Comparison of ENCODE assay signal across 8 cellular contexts in the genomic region with DNA sequence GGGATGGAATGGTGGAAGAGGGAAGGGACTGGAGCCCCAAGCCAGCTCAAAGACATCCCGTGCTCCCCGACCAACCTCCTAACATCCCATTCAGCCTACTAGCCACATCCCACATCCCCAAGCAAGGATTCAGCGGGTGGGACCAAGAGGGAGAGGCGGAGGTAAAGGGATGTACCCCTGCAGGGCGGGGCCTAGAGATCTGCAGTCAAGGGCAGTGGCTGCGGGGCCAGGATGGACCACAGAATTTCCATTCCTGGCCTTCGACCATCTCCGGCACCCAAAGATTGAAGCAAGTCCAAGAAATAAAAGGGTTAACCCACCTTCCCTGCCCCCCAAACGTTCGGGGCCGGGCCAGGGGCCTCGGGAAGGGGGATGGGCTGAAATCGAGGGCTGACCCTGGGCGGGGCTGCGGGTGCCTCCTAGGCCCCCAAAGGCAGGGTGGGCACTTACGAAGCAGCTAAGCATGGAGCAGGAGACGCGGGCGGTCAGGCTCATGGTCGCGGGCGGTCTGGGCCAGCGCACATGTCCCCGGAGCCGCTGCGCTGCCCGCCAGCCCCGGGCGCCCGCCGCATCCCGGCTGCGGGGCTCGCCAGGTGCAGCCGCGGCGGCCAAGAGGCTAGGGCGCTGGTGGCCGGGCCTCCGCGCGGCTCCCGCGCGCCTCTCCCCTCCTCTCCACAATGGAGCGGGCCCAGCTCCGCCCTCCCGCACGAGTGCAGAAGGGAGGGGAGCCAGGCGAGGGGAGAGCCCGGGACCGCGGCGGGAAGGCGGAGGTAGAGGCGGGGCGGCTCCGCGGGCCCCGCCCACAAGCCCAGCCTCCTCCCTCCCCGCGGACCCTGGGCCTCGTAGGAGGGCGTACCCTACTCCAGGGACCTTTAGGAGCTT. TPM values are rescaled to one million over a fixed set of nuclear protein-coding genes. Genes with fewer than 3 reads are reported as not detected.
A peak's percentile ranks its signal among the peaks of the same experiment; 100 is the strongest.
DNase-seq lines count a peak whose midpoint lies in the region; ATAC-seq and TF ChIP-seq lines count a peak whose summit lies in the region.

A gene (minus strand): TSS at position 726 of the 882 bp plus-strand sequence. CDS start 231 bp downstream, at position 495.

- peak within 1 kb of the TSS; percentile 39 to 53 for H3K4me3 ChIP-seq in CD4-positive, alpha-beta memory T cell (ENCODE audit: low read length in 2 of 2)
- peak within 1 kb of the TSS; percentile 93 for H3K4me3 ChIP-seq in colonic mucosa

- CTCF ChIA-PET in CD4-positive, alpha-beta memory T cell (lab: Charles Lee; ENCODE audit: partially characterized antibody), result interaction anchor here (0.6 to 2.4 kb wide), 10 partner anchors 8 to 641 kb away, joined by 3 to 9 read pairs (median 4); a partner anchor contains a TSS

- H3K9me3 ChIP-seq in CD4-positive, alpha-beta memory T cell (ENCODE audit: control insufficient read depth in 1 of 2, low read length in 2 of 2), result no peaks in the 10 kb centered on the region
- no peaks in the 10 kb centered on the region for H3K9me3 ChIP-seq in colonic mucosa

- peak within 1 kb of the TSS; percentile 78 to 98 (median 89) for H3K27ac Mint-ChIP-seq in CD4-positive, alpha-beta memory T cell

- TF ChIP-seq CTCF in colonic mucosa (IDR thresholded peaks at IDR 0.05), result no peak

- H3K9me3 Mint-ChIP-seq in CD4-positive, alpha-beta memory T cell, result peaks cover 0 to 2% (median 0%) of the 10 kb centered on the region in 8 donors

- H3K27me3 ChIP-seq in CD4-positive, alpha-beta memory T cell (ENCODE audit: insufficient read depth, low read length), result no peaks in the 10 kb centered on the region
- H3K27me3 ChIP-seq in colonic mucosa (no peaks in the 10 kb centered on the region), layer of hippocampus (ENCODE audit: control insufficient read depth, insufficient read depth, low read length) (no peaks in the 10 kb centered on the region)

- peaks cover 26 to 54% of the 10 kb centered on the region in 2 donors for H3K36me3 Mint-ChIP-seq in CD4-positive, alpha-beta memory T cell

- H3K27ac ChIP-seq in CD4-positive, alpha-beta memory T cell (ENCODE audit: low read depth, low read length), result peak within 1 kb of the TSS; percentile 36
- peak within 1 kb of the TSS; percentile 98 for H3K27ac ChIP-seq in colonic mucosa
- peak within 1 kb of the TSS; percentile 74 for H3K27ac ChIP-seq in layer of hippocampus (ENCODE audit: low read depth, low read length)

- peaks cover 34 to 74% (median 49%) of the 10 kb centered on the region in 4 donors for H3K4me1 Mint-ChIP-seq in CD4-positive, alpha-beta memory T cell

- peak within 1 kb of the TSS; percentile 84 to 91 (median 88) for H3K4me3 Mint-ChIP-seq in CD4-positive, alpha-beta memory T cell

- H3K36me3 ChIP-seq in CD4-positive, alpha-beta memory T cell (ENCODE audit: insufficient read depth, low read length), result peaks cover 20% of the 10 kb centered on the region
- peaks cover 10% of the 10 kb centered on the region for H3K36me3 ChIP-seq in colonic mucosa

- H3K4me1 ChIP-seq in CD4-positive, alpha-beta memory T cell (ENCODE audit: insufficient read depth, low read length), result peaks cover 49% of the 10 kb centered on the region
- peaks cover 8% of the 10 kb centered on the region for H3K4me1 ChIP-seq in colonic mucosa

- peak; percentile 65 to 78 (median 68) for DNase-seq in CD4-positive, alpha-beta memory T cell
- DNase-seq in NCI-H510A (lab: John Stamatoyannopoulos, UW), result peak; percentile 85
- DNase-seq in activated CD4-positive, alpha-beta T cell treated with anti-CD3 and anti-CD28 coated beads for 48 hours, result peak; percentile 84
- peak; percentile 89 for DNase-seq in colonic mucosa
- DNase-seq in stimulated activated CD4-positive, alpha-beta T cell treated with anti-CD3 and anti-CD28 coated beads, Interleukin-1b, Interleukin-23, amount 100 ng/mL, for 1 hour (ENCODE audit: low read depth in 2 of 2), result peak; percentile 41 to 54

- POLR2A ChIA-PET in CD4-positive, alpha-beta memory T cell (lab: Charles Lee; ENCODE audit: partially characterized antibody), result interaction anchor here (0.6 to 2.9 kb wide), 12 partner anchors 17 to 664 kb away, joined by 3 to 11 read pairs (median 4); a partner anchor contains a TSS

- peak within 1 kb of the TSS; percentile 69 to 70 for H3K9ac ChIP-seq in colonic mucosa (ENCODE audit: low read depth in 2 of 2, low read length in 2 of 2)

- peak; percentile 19 for ATAC-seq in HG02642 (IDR thresholded peaks at IDR 0.05; ENCODE audit: poor library complexity, unreplicated experiment)
- ATAC-seq in GM19324 (IDR thresholded peaks at IDR 0.05; ENCODE audit: low FRiP score, unreplicated experiment), result no peak

- H3K27me3 Mint-ChIP-seq in CD4-positive, alpha-beta memory T cell, result peaks cover 0 to 2% of the 10 kb centered on the region in 2 donors

- intact Hi-C loops in CD4-positive, alpha-beta memory T cell (cut with micrococcal nuclease), result loop anchor here (10.0 kb wide), 1 partner anchor 1429 kb away; a partner anchor contains a TSS
- intact Hi-C loops in colonic mucosa (cut with DNase I), result no loop called here

RNA-seq across cellular contexts. Expression of the gene that starts here (rescaled TPM):
- total RNA-seq in CD4-positive, alpha-beta memory T cell, result 10 to 100 TPM; 60.4 to 65.7 TPM
- 10 to 100 TPM; 17.5 to 23.5 TPM for polyA plus RNA-seq in CD4-positive, alpha-beta memory T cell
- total RNA-seq in colonic mucosa, result 10 to 100 TPM; 43.5 to 45.3 TPM

Comparison
In these comparisons a context has a peak if more than half of its experiments do, and no peak if none do; other contexts are left out.
1. H3K27ac ChIP-seq: peak in every context shown above with its lines; median percentile 98 in colonic mucosa; 74 in layer of hippocampus; 36 in CD4-positive, alpha-beta memory T cell.